16 cellular contexts compared by ENCODE assay signal in genomic region chr10:24685958-24686540, GRCh38. TPM values are rescaled to one million over a fixed set of nuclear protein-coding genes. Genes with fewer than 3 reads are reported as not detected.
DNase-seq lines count a peak whose midpoint lies in the region; ATAC-seq, FAIRE-seq and TF ChIP-seq lines count a peak whose summit lies in the region.
"Had no signal": no experiment of that assay in that cellular context is flagged by ENCODE, and none has a peak within 500 bp of the region (broad histone marks: within the 10 kb centered on the region; RNA-seq: fewer than 3 reads in every experiment).

No MANE protein-coding gene starts in this region.

- H3K9ac ChIP-seq in endothelial cell of umbilical vein (replicated peaks; ENCODE audit: extremely low read depth, insufficient read depth, low read length) (no peak overlapping the region), mesenchymal stem cell (ENCODE audit: low read length) (no peak overlapping the region)

- peak; percentile 75 for FAIRE-seq in endothelial cell of umbilical vein (lab: Jason Lieb, UNC)

- H2BK15ac ChIP-seq in mesenchymal stem cell (ENCODE audit: low read depth, poor library complexity, severe bottlenecking) = no peak overlapping the region

- TF ChIP-seq CTCF in AG09309 (IDR thresholded peaks at IDR 0.05; ENCODE audit: control insufficient read depth, insufficient read depth, low read depth, low read length, missing control alignments) (no peak), RWPE2 (IDR thresholded peaks at IDR 0.05; ENCODE audit: poor library complexity, severe bottlenecking) (no peak), endothelial cell of umbilical vein (IDR thresholded peaks at IDR 0.05; ENCODE audit: extremely low read depth in 1 of 2, insufficient read depth in 1 of 2, low read depth in 1 of 2, low read length in 2 of 2) (no peak), esophagus squamous epithelium (IDR thresholded peaks at IDR 0.05) (no peak)

- no peak overlapping the region for H3K4me2 ChIP-seq in endothelial cell of umbilical vein (ENCODE audit: insufficient read depth, low read length)
- H3K4me2 ChIP-seq in mesenchymal stem cell (ENCODE audit: low read length, poor library complexity, severe bottlenecking) = no peak overlapping the region

- H3K18ac ChIP-seq in mesenchymal stem cell (ENCODE audit: low read depth in 1 of 2, low read length in 2 of 2) = no peak overlapping the region

- H3K4ac ChIP-seq in mesenchymal stem cell (ENCODE audit: low read depth in 1 of 2, low read length in 2 of 2) = no peak overlapping the region

- intact Hi-C loops in endothelial cell of umbilical vein (cut with micrococcal nuclease) (no loop called here), esophagus squamous epithelium (cut with DNase I) (no loop called here)

- dilution Hi-C loops in endothelial cell of umbilical vein (cut with MboI; ENCODE audit: extremely low pct_ligation_motif_present, low sequenced_read_pairs) = no loop called here

- BruUV-seq in endothelial cell of umbilical vein (replicated peaks; lab: Mats Ljungman, UMichigan) = no TSS peak

- no peaks in the 10 kb centered on the region for H3K9me1 ChIP-seq in endothelial cell of umbilical vein (replicated peaks; ENCODE audit: control insufficient read depth, extremely low read depth, insufficient read depth, low read length)

- DNase-seq in AG09309 (ENCODE audit: low read depth) (peak; percentile 55), RWPE2 (ENCODE audit: low spot score) (no peak), endothelial cell of umbilical vein (ENCODE audit: low read depth, low spot score) (peak; percentile 52), mesenchymal stem cell (peak; percentile 79), DMS153 treated with DMSO at 0.1 percent for 48 hours (lab: John Stamatoyannopoulos, UW; ENCODE audit: unreplicated experiment) (no peak), esophagus squamous epithelium (lab: John Stamatoyannopoulos, UW) (no peak), SHP77 treated with DMSO at 0.1 percent for 48 hours (lab: John Stamatoyannopoulos, UW) (no peak)
- DNase-seq: activated naive CD4-positive, alpha-beta T cell treated with anti-CD3 and anti-CD28 coated beads for 36 hours; Karpas-422; lower lobe of right lung; NCI-H187 treated with DMSO at 0.1 percent for 48 hours; NCI-H524; PC-3 had no signal

- CTCF ChIA-PET in endothelial cell of umbilical vein (lab: Charles Lee) = interaction anchor here (1.1 to 1.8 kb wide), 9 partner anchors 9 to 395 kb away, joined by 3 to 9 read pairs (median 4); no protein-coding TSS in a partner anchor

- no peaks in the 10 kb centered on the region for H3K9me3 ChIP-seq in RWPE2 (ENCODE audit: severe bottlenecking)
- no peaks in the 10 kb centered on the region for H3K9me3 ChIP-seq in endothelial cell of umbilical vein (replicated peaks; ENCODE audit: control insufficient read depth, insufficient read depth, low read length)
- H3K9me3 ChIP-seq in mesenchymal stem cell (ENCODE audit: control insufficient read depth, low read length) = no peaks in the 10 kb centered on the region
- no peaks in the 10 kb centered on the region for H3K9me3 ChIP-seq in esophagus squamous epithelium
- H3K9me3 ChIP-seq: lower lobe of right lung had no signal

- ATAC-seq in RWPE2 (ENCODE audit: low read depth) = peak; percentile 35; the same call in 1 of the 3 replicates
- no peak for ATAC-seq in HG03108 (IDR thresholded peaks at IDR 0.05; ENCODE audit: unreplicated experiment)
- ATAC-seq: activated CD4-positive, CD25-positive, alpha-beta regulatory T cell treated with anti-CD3 and anti-CD28 coated beads, Interleukin-2, amount 50 U/mL, for 24 hours; lower lobe of right lung; PC-3 had no signal

- H4K20me1 ChIP-seq in endothelial cell of umbilical vein (replicated peaks; ENCODE audit: control insufficient read depth, extremely low read depth, insufficient read depth, low read length) = no peaks in the 10 kb centered on the region

- H3K36me3 ChIP-seq in RWPE2 (ENCODE audit: low read depth) (no peaks in the 10 kb centered on the region), endothelial cell of umbilical vein (ENCODE audit: control insufficient read depth in 2 of 2, extremely low read depth in 1 of 2, insufficient read depth in 2 of 2, low read length in 2 of 2) (no peaks in the 10 kb centered on the region), mesenchymal stem cell (ENCODE audit: control insufficient read depth in 1 of 2, insufficient read depth in 2 of 2, low read depth in 1 of 2, low read length in 2 of 2) (peaks cover 0 to 12% of the 10 kb centered on the region in 2 experiments), esophagus squamous epithelium (no peaks in the 10 kb centered on the region)
- H3K36me3 ChIP-seq: lower lobe of right lung had no signal

- H3K27me3 ChIP-seq in RWPE2 (ENCODE audit: insufficient read depth, poor library complexity, severe bottlenecking) = no peaks in the 10 kb centered on the region
- H3K27me3 ChIP-seq in endothelial cell of umbilical vein (ENCODE audit: control insufficient read depth in 2 of 2, insufficient read depth in 2 of 2, low read length in 2 of 2) = no peaks in the 10 kb centered on the region
- no peaks in the 10 kb centered on the region for H3K27me3 ChIP-seq in mesenchymal stem cell (ENCODE audit: control insufficient read depth in 1 of 2, insufficient read depth in 1 of 2, low read length in 2 of 2)
- no peaks in the 10 kb centered on the region for H3K27me3 ChIP-seq in esophagus squamous epithelium

- no peak overlapping the region for H4K91ac ChIP-seq in mesenchymal stem cell (ENCODE audit: low read length)

- peaks cover 13% of the 10 kb centered on the region for H3K4me1 ChIP-seq in RWPE2 (ENCODE audit: insufficient read depth, poor library complexity, severe bottlenecking)
- peaks cover 10% of the 10 kb centered on the region for H3K4me1 ChIP-seq in endothelial cell of umbilical vein (ENCODE audit: control insufficient read depth, extremely low read depth, insufficient read depth, low read length)
- H3K4me1 ChIP-seq in mesenchymal stem cell (ENCODE audit: control insufficient read depth, insufficient read depth, low read depth, low read length) = peaks cover 3% of the 10 kb centered on the region
- H3K4me1 ChIP-seq in esophagus squamous epithelium = peaks cover 0 to 34% (median 0%) of the 10 kb centered on the region in 3 donors

- no peak overlapping the region for H2BK5ac ChIP-seq in mesenchymal stem cell (ENCODE audit: low read depth, low read length, poor library complexity, severe bottlenecking)

- peak overlapping the region; percentile 37 for H4K8ac ChIP-seq in mesenchymal stem cell (ENCODE audit: low read length)

- H3K14ac ChIP-seq in mesenchymal stem cell (ENCODE audit: low read length in 2 of 2) = no peak overlapping the region

- no peak for TF ChIP-seq POLR2A in endothelial cell of umbilical vein (IDR thresholded peaks at IDR 0.05; ENCODE audit: low read depth, low read length)
- TF ChIP-seq POLR2A in esophagus squamous epithelium (IDR thresholded peaks at IDR 0.05) = no peak

- no peak overlapping the region for H2AFZ ChIP-seq in endothelial cell of umbilical vein (ENCODE audit: low read depth, low read length)
- no peak overlapping the region for H2AFZ ChIP-seq in mesenchymal stem cell (ENCODE audit: low read depth, low read length)

- POLR2A ChIA-PET in endothelial cell of umbilical vein (lab: Charles Lee) = interaction anchor here (0.6 kb wide), 1 partner anchor 248 kb away, joined by 3 read pairs; no protein-coding TSS in a partner anchor

- no peak overlapping the region for H2BK12ac ChIP-seq in mesenchymal stem cell (ENCODE audit: low read length in 2 of 2)

- no peak overlapping the region for H3K23ac ChIP-seq in mesenchymal stem cell (ENCODE audit: low read length in 2 of 2)

- peaks cover 1% of the 10 kb centered on the region for H3K79me1 ChIP-seq in mesenchymal stem cell (replicated peaks; ENCODE audit: low read length, poor library complexity, severe bottlenecking)

- peaks cover 91% of the 10 kb centered on the region for H3K79me2 ChIP-seq in endothelial cell of umbilical vein (ENCODE audit: control insufficient read depth, insufficient read depth, low read length)

- no peak overlapping the region for H2AK5ac ChIP-seq in mesenchymal stem cell (ENCODE audit: low read length, severe bottlenecking)

- no peak overlapping the region for H3K4me3 ChIP-seq in AG09309 (ENCODE audit: control insufficient read depth, low read depth, low read length)
- no peak overlapping the region for H3K4me3 ChIP-seq in RWPE2 (ENCODE audit: severe bottlenecking)
- H3K4me3 ChIP-seq in endothelial cell of umbilical vein (replicated peaks in 1 of 3; ENCODE audit: insufficient read depth in 1 of 3, low read depth in 1 of 3, low read length in 3 of 3) = no peak overlapping the region
- no peak overlapping the region for H3K4me3 ChIP-seq in mesenchymal stem cell (ENCODE audit: insufficient read depth in 1 of 2, low read depth in 1 of 2, low read length in 2 of 2)
- no peak overlapping the region for H3K4me3 ChIP-seq in esophagus squamous epithelium
- H3K4me3 ChIP-seq: lower lobe of right lung had no signal

- 19% methylated on average over 2 of the region's 4 CpGs for WGBS in mesenchymal stem cell
- 62 to 67% methylated on average over 4 of the region's 4 CpGs for WGBS in esophagus squamous epithelium, 2 donors

- H2BK120ac ChIP-seq in mesenchymal stem cell (ENCODE audit: low read depth, low read length) = no peak overlapping the region

- no peak overlapping the region for H3K27ac ChIP-seq in RWPE2 (ENCODE audit: poor library complexity, severe bottlenecking)
- H3K27ac ChIP-seq in endothelial cell of umbilical vein (ENCODE audit: insufficient read depth, low read depth, low read length) = no peak overlapping the region
- H3K27ac ChIP-seq in mesenchymal stem cell (ENCODE audit: low read length, poor library complexity, severe bottlenecking) = no peak overlapping the region
- no peak overlapping the region for H3K27ac ChIP-seq in esophagus squamous epithelium
- H3K27ac ChIP-seq: epithelial cell of prostate, lower lobe of right lung had no signal

TF ChIP-seq in endothelial cell of umbilical vein, 7 proteins besides CTCF, POLR2A, EP300 and RAD21:
- peak; percentile 54 for TF ChIP-seq JUN (IDR thresholded peaks at IDR 0.05; ENCODE audit: borderline replicate concordance, insufficient read depth, insufficient read length, low read depth)
- peak; percentile 73 for TF ChIP-seq FOS (IDR thresholded peaks at IDR 0.05; ENCODE audit: borderline replicate concordance, insufficient read depth, low read length)
- no peak for TF ChIP-seq GATA2 (IDR thresholded peaks at IDR 0.05; ENCODE audit: insufficient read depth, insufficient read length, low read depth, low read length)

RNA-seq across cellular contexts. Expression of gene ARHGAP21, which starts 37.6 kb away (rescaled TPM):
- total RNA-seq in endothelial cell of umbilical vein (97.8 and 99.2 TPM in 2 replicates), esophagus squamous epithelium (10 to 100 TPM; 15.3 to 59.1 (median 37.1) TPM)
- 26.6 and 29.5 TPM in 2 replicates for polyA plus RNA-seq in endothelial cell of umbilical vein
- 38.4 and 43.5 TPM in 2 replicates for polyA plus RNA-seq in endothelial cell of umbilical vein (2011; cell fraction: cytosol; rRNA removed)
- 140 and 156 TPM in 2 replicates for polyA plus RNA-seq in endothelial cell of umbilical vein (2011; cell fraction: nucleus; rRNA removed)
- polyA plus RNA-seq in endothelial cell of umbilical vein (2012) = 64.3 and 79.7 TPM in 2 replicates
- polyA minus RNA-seq in endothelial cell of umbilical vein = 118 and 134 TPM in 2 replicates
- 46.6 TPM for polyA minus RNA-seq in endothelial cell of umbilical vein (2011; cell fraction: cytosol; rRNA and poly(A)+ RNA removed)
- 138 and 231 TPM in 2 replicates for polyA minus RNA-seq in endothelial cell of umbilical vein (2011; cell fraction: nucleus; rRNA and poly(A)+ RNA removed)
- polyA plus RNA-seq in mesenchymal stem cell (2013, experiment 1 of 2) = 36.6 TPM
- polyA plus RNA-seq in mesenchymal stem cell (2013, experiment 2 of 2) = 35.0 TPM

Comparison
In these comparisons a context has a peak if more than half of its experiments do, and no peak if none do; other contexts are left out.
1. DNase-seq: peak in AG09309 (single experiment), endothelial cell of umbilical vein (single experiment) and mesenchymal stem cell (single experiment); none in RWPE2 (single experiment), DMS153 treated with DMSO at 0.1 percent for 48 hours (single experiment), esophagus squamous epithelium (single experiment) and SHP77 treated with DMSO at 0.1 percent for 48 hours (single experiment).